In the genomic region with DNA sequence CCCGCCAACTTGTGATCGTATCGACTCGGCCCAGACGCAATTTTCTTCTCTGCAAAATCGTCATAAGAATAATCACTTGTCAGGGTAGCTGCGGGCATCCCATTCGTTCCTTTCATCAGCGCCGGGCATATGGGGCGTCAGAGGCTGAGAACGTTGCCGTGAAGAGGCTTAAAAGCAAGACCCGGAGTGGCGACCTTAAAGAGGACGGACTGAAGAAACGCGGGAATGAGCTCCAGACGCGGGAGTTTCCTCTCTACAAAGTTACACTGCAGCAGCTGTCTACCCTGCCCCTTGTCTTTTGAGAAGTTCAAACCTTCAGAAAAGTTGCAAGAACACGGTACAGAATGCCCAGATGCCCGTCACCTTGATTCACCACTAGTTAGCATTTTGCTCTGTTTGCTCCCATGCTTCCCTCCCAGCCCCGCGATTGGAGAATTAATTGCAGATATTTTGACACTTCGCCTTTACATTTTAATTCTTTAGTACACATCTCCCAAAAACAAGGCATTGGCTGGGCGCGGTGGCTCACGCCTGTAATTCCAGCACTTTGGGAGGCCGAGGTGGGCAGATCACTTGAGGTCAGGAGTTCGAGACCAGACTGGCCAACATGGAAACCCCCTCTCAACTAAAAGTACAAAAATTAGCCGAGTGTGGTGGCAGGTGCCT, we compare ENCODE assay signal across 8 cellular contexts. TPM values are rescaled to one million over a fixed set of nuclear protein-coding genes. Genes with fewer than 3 reads are reported as not detected.
DNase-seq lines count a peak whose midpoint lies in the region; ATAC-seq, FAIRE-seq and TF ChIP-seq lines count a peak whose summit lies in the region.

No MANE protein-coding gene starts in this region.

- POLR2A ChIA-PET in AG04450 (lab: Yijun Ruan, JAX), result interaction anchor here (1.7 to 1.9 kb wide), 3 partner anchors 33 to 64 kb away, joined by 4 to 7 read pairs (median 7); partner anchors contain the start of gene PGD

- H3K36me3 ChIP-seq in GM23248 (ENCODE audit: low read depth), result no peaks in the 10 kb centered on the region
- H3K36me3 ChIP-seq in psoas muscle (ENCODE audit: insufficient read depth in 1 of 2, low read depth in 1 of 2), result peaks cover 0 to 12% of the 10 kb centered on the region in 2 donors

- intact Hi-C loops in psoas muscle (cut with DNase I), result no loop called here

- TF ChIP-seq CTCF in AG04450 (IDR thresholded peaks at IDR 0.05; ENCODE audit: low read depth, low read length) (no peak), psoas muscle (IDR thresholded peaks at IDR 0.05) (no peak)

- FAIRE-seq in frontal cortex (lab: Jason Lieb, UNC), result no peak

- no peaks in the 10 kb centered on the region; the same call in 1 of the 2 replicates for H3K9me3 ChIP-seq in AG04450 (ENCODE audit: control insufficient read depth, insufficient read depth, low read length)
- no peaks in the 10 kb centered on the region for H3K9me3 ChIP-seq in GM23248 (ENCODE audit: low read depth)
- no peaks in the 10 kb centered on the region for H3K9me3 ChIP-seq in T-helper 17 cell (ENCODE audit: control insufficient read depth, low read length, poor library complexity, severe bottlenecking)
- no peaks in the 10 kb centered on the region for H3K9me3 ChIP-seq in psoas muscle

- H3K9ac ChIP-seq in GM23248, result peak overlapping the region; percentile 92

- peak overlapping the region; percentile 68 for H3K27ac ChIP-seq in AG04450 (ENCODE audit: low read depth, low read length)
- peak overlapping the region; percentile 76 for H3K27ac ChIP-seq in GM23248
- no peak overlapping the region for H3K27ac ChIP-seq in psoas muscle

- no peaks in the 10 kb centered on the region for H4K20me1 ChIP-seq in GM23248 (ENCODE audit: insufficient read depth)

- no peaks in the 10 kb centered on the region for H3K9me2 ChIP-seq in GM23248 (ENCODE audit: insufficient read depth)

- H3K4me1 ChIP-seq in GM23248 (ENCODE audit: insufficient read depth) (peaks cover 10% of the 10 kb centered on the region), psoas muscle (peaks cover 14% of the 10 kb centered on the region)

- H3K27me3 ChIP-seq in AG04450 (ENCODE audit: control insufficient read depth, insufficient read depth, low read length), result no peaks in the 10 kb centered on the region
- no peaks in the 10 kb centered on the region for H3K27me3 ChIP-seq in GM23248 (replicated peaks; ENCODE audit: insufficient read depth)
- no peaks in the 10 kb centered on the region for H3K27me3 ChIP-seq in psoas muscle (ENCODE audit: insufficient read depth in 3 of 3, low read length in 2 of 3)

- H3K4me1 Mint-ChIP-seq in T-helper 17 cell, result peaks cover 16% of the 10 kb centered on the region

- CTCF ChIA-PET in AG04450 (lab: Charles Lee), result interaction anchor here (3.6 to 4.8 kb wide), 4 partner anchors 11 to 63 kb away, joined by 15 to 98 read pairs (median 53); no protein-coding TSS in a partner anchor

- peak overlapping the region; percentile 94 for H2AFZ ChIP-seq in GM23248

- H3F3A ChIP-seq in GM23248 (ENCODE audit: insufficient read depth), result no peaks in the 10 kb centered on the region

- DNase-seq in AG04450 (ENCODE audit: low read depth, low spot score), result no peak
- DNase-seq in GM23248, result peak; percentile 70
- no peak for DNase-seq in T-helper 17 cell
- peak; percentile 19 for DNase-seq in fibroblast of gingiva (ENCODE audit: low read depth)
- no peak for DNase-seq in psoas muscle
- no peak for DNase-seq in GM19238 (ENCODE audit: insufficient read length, low spot score)
- DNase-seq in GF-D8 (lab: John Stamatoyannopoulos, UW), result no peak
- no peak for DNase-seq in frontal cortex (ENCODE audit: low spot score in 2 of 2)

- ATAC-seq in T-helper 17 cell (no peak), psoas muscle (no peak)

- peaks cover 18% of the 10 kb centered on the region for H3K79me2 ChIP-seq in GM23248 (ENCODE audit: insufficient read depth)

- in situ Hi-C loops in GM23248 (cut with MboI), result no loop called here

- H3K36me3 Mint-ChIP-seq in T-helper 17 cell (ENCODE audit: low read depth), result no peaks in the 10 kb centered on the region

- no peaks in the 10 kb centered on the region for H3K27me3 Mint-ChIP-seq in T-helper 17 cell

- peak overlapping the region; percentile 88 for H3K27ac Mint-ChIP-seq in T-helper 17 cell

- 19% methylated on average over 31 of the region's 31 CpGs for WGBS in GM23248 (ENCODE audit: low coverage in 1 of 2, low lambda C conversion rate in 2 of 2, missing lambda C conversion rate in 2 of 2), 2 experiments
- WGBS in psoas muscle, 3 donors, result 21 to 24% (median 21%) methylated on average over 31 of the region's 31 CpGs

- peak overlapping the region; percentile 98 for H3K4me2 ChIP-seq in GM23248 (ENCODE audit: unreplicated experiment)

- H3K4me3 Mint-ChIP-seq in T-helper 17 cell, result peak overlapping the region; percentile 94

- H3K4me3 ChIP-seq in AG04450 (ENCODE audit: low read depth, low read length) (peak overlapping the region; percentile 87), GM23248 (peak overlapping the region; percentile 95), psoas muscle (peak overlapping the region; percentile 93)

RNA-seq across cellular contexts. Expression of gene CENPS, which starts 1.0 kb away (rescaled TPM):
- polyA plus RNA-seq in AG04450 (2011; rRNA removed), result 10.5 and 11.4 TPM in 2 replicates
- polyA minus RNA-seq in AG04450 (2011; rRNA and poly(A)+ RNA removed), result 3.0 and 3.7 TPM in 2 replicates
- 12.6 and 25.4 TPM in 2 replicates for total RNA-seq in GM23248 (2014; rRNA removed; shearing (Covaris generic))
- polyA plus RNA-seq in GM23248 (2016; fragmentation: Nextera tagmentation; extraction: Ambion mirVana), result 34.1 and 34.3 TPM in 2 replicates
- total RNA-seq in T-helper 17 cell, result 1 to 10 TPM; 3.8 to 6.3 TPM
- total RNA-seq in psoas muscle, result 1 to 10 TPM; 2.2 to 7.6 (median 6.6) TPM
- polyA plus RNA-seq in psoas muscle, result 10 to 100 TPM in 1 of 3 donors, 1 to 10 TPM in 2; 7.5 to 31.4 (median 7.5) TPM
- 11.0 TPM for total RNA-seq in frontal cortex

RNA-seq across cellular contexts. Expression of gene CORT, which starts 18.6 kb away (rescaled TPM):
- polyA plus RNA-seq in AG04450 (2011; rRNA removed) (not detected in 2 replicates), GM23248 (2016; fragmentation: Nextera tagmentation; extraction: Ambion mirVana) (0.33 TPM in 1 of 2 replicates, not detected in the other), psoas muscle (1 to 10 TPM in 1 of 3 donors, under 1 TPM in 1, not detected in 1; 0.18 to 1.1 TPM)
- not detected in 2 replicates for polyA minus RNA-seq in AG04450 (2011; rRNA and poly(A)+ RNA removed)
- 0.22 TPM in 1 of 2 replicates, not detected in the other for total RNA-seq in GM23248 (2014; rRNA removed; shearing (Covaris generic))
- total RNA-seq in T-helper 17 cell (under 1 TPM; 0.42 to 0.52 TPM), psoas muscle (not detected), frontal cortex (4.9 TPM)

RNA-seq across cellular contexts. Expression of gene PGD, which starts 32.3 kb away (rescaled TPM):
- polyA plus RNA-seq in AG04450 (2011; rRNA removed) (155 and 233 TPM in 2 replicates), GM23248 (2016; fragmentation: Nextera tagmentation; extraction: Ambion mirVana) (61.4 and 64.4 TPM in 2 replicates), psoas muscle (10 to 100 TPM; 24.9 to 33.1 (median 29.5) TPM)
- polyA minus RNA-seq in AG04450 (2011; rRNA and poly(A)+ RNA removed), result 211 and 249 TPM in 2 replicates
- total RNA-seq in GM23248 (2014; rRNA removed; shearing (Covaris generic)), result 51.7 and 59.1 TPM in 2 replicates
- total RNA-seq in T-helper 17 cell (10 to 100 TPM; 22.7 to 40.0 TPM), psoas muscle (10 to 100 TPM; 25.1 to 39.2 (median 28.4) TPM), frontal cortex (106 TPM)

RNA-seq across cellular contexts. Expression of gene DFFA, which starts 41.1 kb away (rescaled TPM):
- polyA plus RNA-seq in AG04450 (2011; rRNA removed), result 33.6 and 35.3 TPM in 2 replicates
- polyA minus RNA-seq in AG04450 (2011; rRNA and poly(A)+ RNA removed), result 27.2 and 30.3 TPM in 2 replicates
- total RNA-seq in GM23248 (2014; rRNA removed; shearing (Covaris generic)), result 27.9 and 35.0 TPM in 2 replicates
- polyA plus RNA-seq in GM23248 (2016; fragmentation: Nextera tagmentation; extraction: Ambion mirVana), result 50.3 and 52.5 TPM in 2 replicates
- 10 to 100 TPM; 14.6 to 15.1 TPM for total RNA-seq in T-helper 17 cell
- 10 to 100 TPM; 18.6 to 26.8 (median 21.6) TPM for total RNA-seq in psoas muscle
- polyA plus RNA-seq in psoas muscle, result 10 to 100 TPM; 11.5 to 20.9 (median 20.4) TPM
- total RNA-seq in frontal cortex, result 29.8 TPM

RNA-seq across cellular contexts. Expression of gene PEX14, which starts 43.6 kb away (rescaled TPM):
- polyA plus RNA-seq in AG04450 (2011; rRNA removed) (6.6 and 7.7 TPM in 2 replicates), GM23248 (2016; fragmentation: Nextera tagmentation; extraction: Ambion mirVana) (20.1 and 22.4 TPM in 2 replicates), psoas muscle (10 to 100 TPM; 20.1 to 20.8 (median 20.7) TPM)
- polyA minus RNA-seq in AG04450 (2011; rRNA and poly(A)+ RNA removed), result 5.5 and 7.5 TPM in 2 replicates
- total RNA-seq in GM23248 (2014; rRNA removed; shearing (Covaris generic)), result 13.9 and 16.9 TPM in 2 replicates
- total RNA-seq in T-helper 17 cell (10 to 100 TPM; 16.0 TPM), psoas muscle (10 to 100 TPM; 13.7 to 23.5 (median 20.8) TPM), frontal cortex (6.1 TPM)

Comparison
In these comparisons a context has a peak if more than half of its experiments do, and no peak if none do; other contexts are left out.
1. DNase-seq: peak in GM23248 (single experiment) and fibroblast of gingiva (single experiment); none in AG04450 (single experiment), T-helper 17 cell (0 of 3), psoas muscle (0 of 2), GM19238 (single experiment), GF-D8 (single experiment) and frontal cortex (0 of 2).
2. Peak in every context shown above with its lines, with median percentiles within 50 percentile points of each other: H3K4me3 ChIP-seq.